Comparison of ENCODE assay signal across 8 cellular contexts in genomic region chr15:37756407-37756806, GRCh38.
"Had no signal": no experiment of that assay in that cellular context is flagged by ENCODE, and none has a peak within 500 bp of the region (broad histone marks: within the 10 kb centered on the region; RNA-seq: fewer than 3 reads in every experiment).

No MANE protein-coding gene starts in this region.

- H3K9me3 ChIP-seq: HAP-1 had no signal

- H3K36me3 ChIP-seq: HAP-1 had no signal

- H3K9ac ChIP-seq: GM23248 had no signal

- H3K4me3 ChIP-seq: GM23248, GM23338, HAP-1 had no signal

- H3K27ac ChIP-seq: GM23248 had no signal

- H3K4me1 ChIP-seq: HAP-1 had no signal

- H3K4me2 ChIP-seq: GM23338 had no signal

- H2AFZ ChIP-seq: GM23248, GM23338 had no signal

- DNase-seq: GM23248, GOT3, H7, H9, HCEC 1CT, HFFc6 had no signal
